In the genomic region with DNA sequence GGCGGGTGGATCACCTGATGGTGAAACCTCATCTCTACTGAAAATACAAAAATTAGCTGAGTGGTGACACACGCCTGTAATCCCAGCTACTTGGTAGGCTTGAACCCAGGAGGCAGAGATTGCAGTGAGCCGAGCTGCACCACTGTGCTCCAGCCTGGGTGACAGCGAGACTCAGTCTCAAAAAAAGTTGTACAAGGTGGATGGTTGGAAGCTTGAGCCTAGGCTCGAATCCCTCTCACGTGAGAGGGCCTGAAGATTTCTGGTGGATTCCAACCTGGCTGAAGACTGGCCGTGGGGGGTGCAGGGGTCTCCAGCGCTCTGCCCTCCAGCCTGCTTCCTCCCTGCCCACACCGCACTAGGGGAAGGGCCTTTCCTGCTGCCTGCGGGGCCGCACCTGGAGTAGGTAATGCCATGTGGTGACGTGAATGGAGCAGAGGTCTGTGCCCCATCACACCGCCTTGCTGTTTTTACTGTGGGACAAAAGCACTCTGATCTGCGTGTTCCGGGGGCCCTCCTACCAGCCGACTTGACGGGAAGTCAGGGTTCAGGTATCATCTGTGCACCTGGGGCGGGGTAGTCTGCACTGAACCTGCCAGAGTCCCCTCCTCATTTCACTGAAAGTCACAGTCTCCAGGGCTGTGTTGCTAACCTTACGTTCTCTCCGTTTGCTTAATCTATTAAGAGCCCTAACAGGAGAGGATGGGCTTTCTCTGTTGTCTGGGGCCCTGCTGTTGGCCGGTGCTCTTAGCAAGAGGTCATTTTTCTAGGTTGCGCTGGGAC, we compare ENCODE assay signal across 8 cellular contexts. TPM values are rescaled to one million over a fixed set of nuclear protein-coding genes. Genes with fewer than 3 reads are reported as not detected.
DNase-seq lines count a peak whose midpoint lies in the region; ATAC-seq, FAIRE-seq and TF ChIP-seq lines count a peak whose summit lies in the region.

No MANE protein-coding gene starts in this region.

- H2AFZ ChIP-seq in Karpas-422 (ENCODE audit: low read length) (no peak overlapping the region), HepG2 (ENCODE audit: low read length) (no peak overlapping the region)

- peak; percentile 7; the same call in 1 of the 2 replicates for TF ChIP-seq RAD21 in HepG2 (CRISPR knock-in tag; IDR thresholded peaks at IDR 0.05)

- H3K4me1 ChIP-seq in Karpas-422 (ENCODE audit: low read length), result peaks cover 47% of the 10 kb centered on the region
- H3K4me1 ChIP-seq in HepG2 (ENCODE audit: insufficient read depth, low read length), result peaks cover 62% of the 10 kb centered on the region

- H3K79me2 ChIP-seq in Karpas-422 (ENCODE audit: low read length), result peaks cover 17% of the 10 kb centered on the region
- peaks cover 24% of the 10 kb centered on the region for H3K79me2 ChIP-seq in HepG2 (ENCODE audit: insufficient read depth, low read length)

- H3K4me2 ChIP-seq in Karpas-422 (ENCODE audit: low read depth, low read length, poor library complexity, severe bottlenecking) (peak overlapping the region; percentile 97), HepG2 (ENCODE audit: low read depth, low read length) (peak overlapping the region; percentile 97)

- H3K4me3 Mint-ChIP-seq in activated T-cell treated with anti-CD3 and anti-CD28 coated beads, Interleukin-2, amount 50 U/mL, for 4 hours, result peak overlapping the region; percentile 98

- H4K20me1 ChIP-seq in Karpas-422 (ENCODE audit: insufficient read depth, low read depth, low read length), result peaks cover 46% of the 10 kb centered on the region
- H4K20me1 ChIP-seq in HepG2 (ENCODE audit: insufficient read depth, low read length), result peaks cover 60% of the 10 kb centered on the region

- DNase-seq in DMS53 treated with DMSO at 0.1 percent for 48 hours (lab: John Stamatoyannopoulos, UW; ENCODE audit: unreplicated experiment) (peak; percentile 30), Karpas-422 (peak; percentile 82), HepG2 (ENCODE audit: low spot score) (peak; percentile 53), T-helper 9 cell (no peak), dermis blood vessel endothelial cell (no peak), glomerular visceral epithelial cell (ENCODE audit: extremely low spot score) (no peak), GM03348 (ENCODE audit: low spot score) (no peak)
- no peak for DNase-seq in activated T-cell treated with anti-CD3 and anti-CD28 coated beads, Interleukin-2, amount 50 U/mL, for 4 hours

- H3K9me3 Mint-ChIP-seq in activated T-cell treated with anti-CD3 and anti-CD28 coated beads, Interleukin-2, amount 50 U/mL, for 4 hours, result no peaks in the 10 kb centered on the region

- peak; percentile 1 to 2 for ATAC-seq in activated T-cell treated with anti-CD3 and anti-CD28 coated beads, Interleukin-2, amount 50 U/mL, for 4 hours
- peak; percentile 6 for ATAC-seq in HepG2

- H3K4me1 Mint-ChIP-seq in activated T-cell treated with anti-CD3 and anti-CD28 coated beads, Interleukin-2, amount 50 U/mL, for 4 hours (ENCODE audit: low read depth), result peaks cover 45% of the 10 kb centered on the region

- in situ Hi-C loops in HepG2 (cut with HindIII; ENCODE audit: extremely low pct_ligation_motif_present, low pct_unique_long_range_greater_than_20kb), result no loop called here

- BruUV-seq in HepG2 (replicated peaks; lab: Mats Ljungman, UMichigan), result no TSS peak

- TF ChIP-seq POLR2A in HepG2 (IDR thresholded peaks at IDR 0.05; ENCODE audit: insufficient read depth in 1 of 2, low read depth in 2 of 2, low read length in 2 of 2), result peak; percentile 17 to 81; a peak in 3 of 4 replicates

- H3K27me3 Mint-ChIP-seq in activated T-cell treated with anti-CD3 and anti-CD28 coated beads, Interleukin-2, amount 50 U/mL, for 4 hours (ENCODE audit: low read depth), result no peaks in the 10 kb centered on the region

- H3K4me3 ChIP-seq in Karpas-422 (ENCODE audit: low read length) (no peak overlapping the region), HepG2 (replicated peaks in 1 of 3; ENCODE audit: insufficient read depth in 1 of 3, low read depth in 2 of 3, low read length in 3 of 3) (peak overlapping the region in 1 of 3 experiments; percentile 50; a peak in 1 of 6 replicates)

- TF ChIP-seq EP300 in HepG2 (IDR thresholded peaks at IDR 0.05; ENCODE audit: low read depth in 2 of 2, low read length in 2 of 2) (no peak), HepG2 (CRISPR knock-in tag; IDR thresholded peaks at IDR 0.05; ENCODE audit: borderline replicate concordance) (no peak)

- CTCF ChIA-PET in HepG2 (lab: Yijun Ruan, JAX; ENCODE audit: low intra/inter-chr PET ratio, low total read pairs), result no interaction called here

- H3K36me3 ChIP-seq in Karpas-422 (ENCODE audit: insufficient read depth, low read length), result peaks cover 35% of the 10 kb centered on the region
- peaks cover 23 to 35% of the 10 kb centered on the region in 2 experiments for H3K36me3 ChIP-seq in HepG2 (replicated peaks in 1 of 2; ENCODE audit: control insufficient read depth in 1 of 2, insufficient read depth in 2 of 2, low read length in 2 of 2)

- no peak for FAIRE-seq in HepG2 (lab: Jason Lieb, UNC)

- intact Hi-C loops in HepG2 (cut with micrococcal nuclease; ENCODE audit: unreplicated experiment), result no loop called here

- H3K9ac ChIP-seq in Karpas-422 (ENCODE audit: low read length) (no peak overlapping the region), HepG2 (ENCODE audit: insufficient read depth, low read depth, low read length) (no peak overlapping the region)

- peaks cover 41% of the 10 kb centered on the region for H3K36me3 Mint-ChIP-seq in activated T-cell treated with anti-CD3 and anti-CD28 coated beads, Interleukin-2, amount 50 U/mL, for 4 hours (ENCODE audit: insufficient read depth)

- H3K9me2 ChIP-seq in Karpas-422 (replicated peaks; ENCODE audit: insufficient read depth, low read length), result no peaks in the 10 kb centered on the region

- TF ChIP-seq CTCF in HepG2 (CRISPR knock-in tag; IDR thresholded peaks at IDR 0.05), result peak; percentile 15; the same call in 1 of the 2 replicates

- H3K27ac ChIP-seq in Karpas-422 (ENCODE audit: low read length), result 0 out of 2 replicates have a peak overlapping the region, but pooled peaks have one; percentile 9
- H3K27ac ChIP-seq in HepG2 (ENCODE audit: extremely low read length, insufficient read depth, low read length), result peak overlapping the region; percentile 2

- no peaks in the 10 kb centered on the region for H3K9me3 ChIP-seq in Karpas-422 (ENCODE audit: low read length)
- no peaks in the 10 kb centered on the region for H3K9me3 ChIP-seq in HepG2 (ENCODE audit: low read length)

- POLR2A ChIA-PET in HepG2 (lab: Yijun Ruan, JAX), result interaction anchor here (1.0 to 2.4 kb wide), 7 partner anchors 8 to 122 kb away, joined by 3 to 16 read pairs (median 6); a partner anchor contains a TSS

- WGBS in HepG2 (ENCODE audit: low lambda C conversion rate), result 56% methylated on average over 21 of the region's 22 CpGs

- H3K27me3 ChIP-seq in Karpas-422 (ENCODE audit: low read length) (no peaks in the 10 kb centered on the region), HepG2 (ENCODE audit: control insufficient read depth in 1 of 2, insufficient read depth in 2 of 2, low read length in 2 of 2) (peaks cover 0 to 12% of the 10 kb centered on the region in 2 experiments; a peak in 2 of 5 replicates)

RNA-seq across cellular contexts. Expression of a gene that starts 4.2 kb away (rescaled TPM):
- total RNA-seq in Karpas-422 (2014; rRNA removed; shearing (Covaris generic); ENCODE audit: low replicate concordance), result 6,565 and 10,922 TPM in 2 replicates
- 1,000 to 10,000 TPM; 3,320 to 3,425 (median 3,389) TPM for total RNA-seq in activated T-cell treated with anti-CD3 and anti-CD28 coated beads, Interleukin-2, amount 50 U/mL, for 4 hours
- total RNA-seq in HepG2 (2016; rRNA removed; fragmentation: Illumina TruSeq; extraction: Trizol) (2,988 and 3,233 TPM in 2 replicates), dermis blood vessel endothelial cell (1,818 and 3,550 TPM in 2 replicates)
- total RNA-seq in HepG2 (2016; cell fraction: cytosol; rRNA removed; fragmentation: Illumina TruSeq; extraction: Trizol; ENCODE audit: low read depth), result 6,142 and 6,743 TPM in 2 replicates
- 3,074 and 3,414 TPM in 2 replicates for total RNA-seq in HepG2 (2016; cell fraction: insoluble cytoplasmic fraction; rRNA removed; fragmentation: Illumina TruSeq; extraction: Trizol)
- 8,788 and 9,254 TPM in 2 replicates for total RNA-seq in HepG2 (2016; cell fraction: membrane; rRNA removed; fragmentation: Illumina TruSeq; extraction: Trizol)
- total RNA-seq in HepG2 (2016; cell fraction: nucleus; rRNA removed; fragmentation: Illumina TruSeq; extraction: Trizol), result 1,061 and 1,137 TPM in 2 replicates
- 4,411 and 5,523 TPM in 2 replicates for polyA plus RNA-seq in HepG2 (2011; rRNA removed)
- polyA plus RNA-seq in HepG2 (2011; cell fraction: cytosol; rRNA removed), result 4,701 and 9,932 TPM in 2 replicates
- 3,101 and 3,317 TPM in 2 replicates for polyA plus RNA-seq in HepG2 (2011; cell fraction: nucleus; rRNA removed)
- 3,379 and 4,912 TPM in 2 replicates for polyA plus RNA-seq in HepG2 (2012)
- 8,773 and 9,300 TPM in 2 replicates for polyA plus RNA-seq in HepG2 (2016; cell fraction: cytosol; fragmentation: Illumina TruSeq; extraction: Trizol; ENCODE audit: low read depth)
- polyA plus RNA-seq in HepG2 (2016; cell fraction: insoluble cytoplasmic fraction; fragmentation: Illumina TruSeq; extraction: Trizol; ENCODE audit: low read depth), result 3,767 and 4,135 TPM in 2 replicates
- polyA plus RNA-seq in HepG2 (2016; cell fraction: membrane; fragmentation: Illumina TruSeq; extraction: Trizol; ENCODE audit: low read depth), result 9,832 and 9,939 TPM in 2 replicates
- 2,257 and 2,556 TPM in 2 replicates for polyA plus RNA-seq in HepG2 (2016; cell fraction: nucleus; fragmentation: Illumina TruSeq; extraction: Trizol; ENCODE audit: insufficient read depth, low read depth)
- 1,096 and 3,482 TPM in 2 replicates for polyA minus RNA-seq in HepG2 (2011; rRNA and poly(A)+ RNA removed; ENCODE audit: low replicate concordance)
- polyA minus RNA-seq in HepG2 (2011; cell fraction: cytosol; rRNA and poly(A)+ RNA removed), result 1,942 and 2,023 TPM in 2 replicates
- polyA minus RNA-seq in HepG2 (2011; cell fraction: nucleus; rRNA and poly(A)+ RNA removed), result 448 and 516 TPM in 2 replicates

RNA-seq across cellular contexts. Expression of a gene that starts 10.9 kb away (rescaled TPM):
- 3.7 and 3.9 TPM in 2 replicates for total RNA-seq in Karpas-422 (2014; rRNA removed; shearing (Covaris generic); ENCODE audit: low replicate concordance)
- total RNA-seq in activated T-cell treated with anti-CD3 and anti-CD28 coated beads, Interleukin-2, amount 50 U/mL, for 4 hours, result 10 to 100 TPM; 18.0 to 19.5 (median 19.1) TPM
- not detected in 2 replicates for total RNA-seq in HepG2 (2016; rRNA removed; fragmentation: Illumina TruSeq; extraction: Trizol)
- total RNA-seq in HepG2 (2016; cell fraction: cytosol; rRNA removed; fragmentation: Illumina TruSeq; extraction: Trizol; ENCODE audit: low read depth), result not detected in 2 replicates
- total RNA-seq in HepG2 (2016; cell fraction: insoluble cytoplasmic fraction; rRNA removed; fragmentation: Illumina TruSeq; extraction: Trizol), result 0.15 TPM in 1 of 2 replicates, not detected in the other
- total RNA-seq in HepG2 (2016; cell fraction: membrane; rRNA removed; fragmentation: Illumina TruSeq; extraction: Trizol), result not detected in 2 replicates
- total RNA-seq in HepG2 (2016; cell fraction: nucleus; rRNA removed; fragmentation: Illumina TruSeq; extraction: Trizol), result not detected in 2 replicates
- 0.59 and 2.1 TPM in 2 replicates for polyA plus RNA-seq in HepG2 (2011; rRNA removed)
- 0.19 and 0.32 TPM in 2 replicates for polyA plus RNA-seq in HepG2 (2011; cell fraction: cytosol; rRNA removed)
- 4.5 and 6.2 TPM in 2 replicates for polyA plus RNA-seq in HepG2 (2011; cell fraction: nucleus; rRNA removed)
- polyA plus RNA-seq in HepG2 (2012), result 0.27 and 0.35 TPM in 2 replicates
- not detected in 2 replicates for polyA plus RNA-seq in HepG2 (2016; cell fraction: cytosol; fragmentation: Illumina TruSeq; extraction: Trizol; ENCODE audit: low read depth)
- not detected in 2 replicates for polyA plus RNA-seq in HepG2 (2016; cell fraction: insoluble cytoplasmic fraction; fragmentation: Illumina TruSeq; extraction: Trizol; ENCODE audit: low read depth)
- polyA plus RNA-seq in HepG2 (2016; cell fraction: membrane; fragmentation: Illumina TruSeq; extraction: Trizol; ENCODE audit: low read depth), result 0.06 TPM in 1 of 2 replicates, not detected in the other
- 0.52 and 1.2 TPM in 2 replicates for polyA plus RNA-seq in HepG2 (2016; cell fraction: nucleus; fragmentation: Illumina TruSeq; extraction: Trizol; ENCODE audit: insufficient read depth, low read depth)
- 0.58 and 25.2 TPM in 2 replicates for polyA minus RNA-seq in HepG2 (2011; rRNA and poly(A)+ RNA removed; ENCODE audit: low replicate concordance)
- not detected in 2 replicates for polyA minus RNA-seq in HepG2 (2011; cell fraction: cytosol; rRNA and poly(A)+ RNA removed)
- polyA minus RNA-seq in HepG2 (2011; cell fraction: nucleus; rRNA and poly(A)+ RNA removed), result 0.26 and 0.99 TPM in 2 replicates
- 0.85 and 2.6 TPM in 2 replicates for total RNA-seq in dermis blood vessel endothelial cell

RNA-seq across cellular contexts. Expression of a gene that starts 48.8 kb away (rescaled TPM):
- total RNA-seq in Karpas-422 (2014; rRNA removed; shearing (Covaris generic); ENCODE audit: low replicate concordance), result 0.87 and 1.7 TPM in 2 replicates
- total RNA-seq in activated T-cell treated with anti-CD3 and anti-CD28 coated beads, Interleukin-2, amount 50 U/mL, for 4 hours, result not detected
- total RNA-seq in HepG2 (2016; rRNA removed; fragmentation: Illumina TruSeq; extraction: Trizol) (19.7 and 37.6 TPM in 2 replicates), dermis blood vessel endothelial cell (1.0 and 2.7 TPM in 2 replicates)
- 33.1 and 44.2 TPM in 2 replicates for total RNA-seq in HepG2 (2016; cell fraction: cytosol; rRNA removed; fragmentation: Illumina TruSeq; extraction: Trizol; ENCODE audit: low read depth)
- total RNA-seq in HepG2 (2016; cell fraction: insoluble cytoplasmic fraction; rRNA removed; fragmentation: Illumina TruSeq; extraction: Trizol), result 22.9 and 38.8 TPM in 2 replicates
- total RNA-seq in HepG2 (2016; cell fraction: membrane; rRNA removed; fragmentation: Illumina TruSeq; extraction: Trizol), result 21.1 and 25.9 TPM in 2 replicates
- 32.6 and 36.8 TPM in 2 replicates for total RNA-seq in HepG2 (2016; cell fraction: nucleus; rRNA removed; fragmentation: Illumina TruSeq; extraction: Trizol)
- polyA plus RNA-seq in HepG2 (2011; rRNA removed), result 40.2 and 52.2 TPM in 2 replicates
- 26.5 and 78.5 TPM in 2 replicates for polyA plus RNA-seq in HepG2 (2011; cell fraction: cytosol; rRNA removed)
- 52.0 and 101 TPM in 2 replicates for polyA plus RNA-seq in HepG2 (2011; cell fraction: nucleus; rRNA removed)
- polyA plus RNA-seq in HepG2 (2012), result 6.6 and 9.6 TPM in 2 replicates
- polyA plus RNA-seq in HepG2 (2016; cell fraction: cytosol; fragmentation: Illumina TruSeq; extraction: Trizol; ENCODE audit: low read depth), result 13.7 and 15.6 TPM in 2 replicates
- 23.0 and 24.6 TPM in 2 replicates for polyA plus RNA-seq in HepG2 (2016; cell fraction: insoluble cytoplasmic fraction; fragmentation: Illumina TruSeq; extraction: Trizol; ENCODE audit: low read depth)
- 18.2 and 22.6 TPM in 2 replicates for polyA plus RNA-seq in HepG2 (2016; cell fraction: membrane; fragmentation: Illumina TruSeq; extraction: Trizol; ENCODE audit: low read depth)
- 75.4 and 78.7 TPM in 2 replicates for polyA plus RNA-seq in HepG2 (2016; cell fraction: nucleus; fragmentation: Illumina TruSeq; extraction: Trizol; ENCODE audit: insufficient read depth, low read depth)
- polyA minus RNA-seq in HepG2 (2011; rRNA and poly(A)+ RNA removed; ENCODE audit: low replicate concordance), result 0.12 and 80.3 TPM in 2 replicates
- polyA minus RNA-seq in HepG2 (2011; cell fraction: cytosol; rRNA and poly(A)+ RNA removed), result 12.5 and 17.6 TPM in 2 replicates
- polyA minus RNA-seq in HepG2 (2011; cell fraction: nucleus; rRNA and poly(A)+ RNA removed), result 3.5 and 4.8 TPM in 2 replicates

RNA-seq across cellular contexts. Expression of a gene that starts 56.5 kb away (rescaled TPM):
- 44.6 and 74.8 TPM in 2 replicates for total RNA-seq in Karpas-422 (2014; rRNA removed; shearing (Covaris generic); ENCODE audit: low replicate concordance)
- 10 to 100 TPM; 76.1 to 88.4 (median 78.5) TPM for total RNA-seq in activated T-cell treated with anti-CD3 and anti-CD28 coated beads, Interleukin-2, amount 50 U/mL, for 4 hours
- 63.9 and 136 TPM in 2 replicates for total RNA-seq in HepG2 (2016; rRNA removed; fragmentation: Illumina TruSeq; extraction: Trizol)
- 47.1 and 47.6 TPM in 2 replicates for total RNA-seq in HepG2 (2016; cell fraction: cytosol; rRNA removed; fragmentation: Illumina TruSeq; extraction: Trizol; ENCODE audit: low read depth)
- 54.6 and 131 TPM in 2 replicates for total RNA-seq in HepG2 (2016; cell fraction: insoluble cytoplasmic fraction; rRNA removed; fragmentation: Illumina TruSeq; extraction: Trizol)
- 46.3 and 47.0 TPM in 2 replicates for total RNA-seq in HepG2 (2016; cell fraction: membrane; rRNA removed; fragmentation: Illumina TruSeq; extraction: Trizol)
- total RNA-seq in HepG2 (2016; cell fraction: nucleus; rRNA removed; fragmentation: Illumina TruSeq; extraction: Trizol), result 148 and 166 TPM in 2 replicates
- 66.0 and 77.5 TPM in 2 replicates for polyA plus RNA-seq in HepG2 (2011; rRNA removed)
- 41.6 and 46.2 TPM in 2 replicates for polyA plus RNA-seq in HepG2 (2011; cell fraction: cytosol; rRNA removed)
- polyA plus RNA-seq in HepG2 (2011; cell fraction: nucleus; rRNA removed), result 327 and 378 TPM in 2 replicates
- polyA plus RNA-seq in HepG2 (2012), result 69.0 and 72.2 TPM in 2 replicates
- 8.2 and 9.5 TPM in 2 replicates for polyA plus RNA-seq in HepG2 (2016; cell fraction: cytosol; fragmentation: Illumina TruSeq; extraction: Trizol; ENCODE audit: low read depth)
- polyA plus RNA-seq in HepG2 (2016; cell fraction: insoluble cytoplasmic fraction; fragmentation: Illumina TruSeq; extraction: Trizol; ENCODE audit: low read depth), result 43.3 and 56.0 TPM in 2 replicates
- polyA plus RNA-seq in HepG2 (2016; cell fraction: membrane; fragmentation: Illumina TruSeq; extraction: Trizol; ENCODE audit: low read depth), result 16.9 and 17.6 TPM in 2 replicates
- polyA plus RNA-seq in HepG2 (2016; cell fraction: nucleus; fragmentation: Illumina TruSeq; extraction: Trizol; ENCODE audit: insufficient read depth, low read depth), result 304 and 336 TPM in 2 replicates
- 76.1 and 106 TPM in 2 replicates for polyA minus RNA-seq in HepG2 (2011; rRNA and poly(A)+ RNA removed; ENCODE audit: low replicate concordance)
- polyA minus RNA-seq in HepG2 (2011; cell fraction: cytosol; rRNA and poly(A)+ RNA removed), result 59.0 and 61.6 TPM in 2 replicates
- 140 and 143 TPM in 2 replicates for polyA minus RNA-seq in HepG2 (2011; cell fraction: nucleus; rRNA and poly(A)+ RNA removed)
- 145 and 170 TPM in 2 replicates for total RNA-seq in dermis blood vessel endothelial cell

Comparison
In these comparisons a context has a peak if more than half of its experiments do, and no peak if none do; other contexts are left out.
1. DNase-seq: peak in DMS53 treated with DMSO at 0.1 percent for 48 hours (single experiment), Karpas-422 (single experiment) and HepG2 (single experiment); none in activated T-cell treated with anti-CD3 and anti-CD28 coated beads, Interleukin-2, amount 50 U/mL, for 4 hours (single experiment), T-helper 9 cell (single experiment), dermis blood vessel endothelial cell (single experiment), glomerular visceral epithelial cell (single experiment) and GM03348 (single experiment).